Comparison of ENCODE assay signal across 18 cellular contexts in the genomic region with DNA sequence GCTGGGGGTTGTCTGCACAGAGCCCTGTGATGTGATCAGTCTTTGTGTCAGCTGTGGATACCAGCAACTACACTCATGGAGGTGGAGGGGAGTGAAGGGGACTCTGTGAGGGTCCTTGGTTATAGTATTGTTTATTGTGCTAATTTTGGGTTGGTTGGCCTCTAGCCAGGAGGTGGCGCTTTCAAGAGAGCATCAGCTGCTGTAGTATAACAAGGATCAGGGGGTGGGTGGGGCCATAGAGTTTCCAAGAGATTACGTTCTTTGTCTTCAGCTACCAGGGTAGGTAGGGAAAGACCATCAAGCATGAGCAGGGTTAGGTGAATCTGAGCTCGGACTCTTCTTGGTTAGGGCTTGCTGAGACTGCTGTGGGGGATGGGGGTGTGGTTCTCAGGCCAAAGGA.
DNase-seq lines count a peak whose midpoint lies in the region; ATAC-seq and TF ChIP-seq lines count a peak whose summit lies in the region.
"Had no signal": no experiment of that assay in that cellular context is flagged by ENCODE, and none has a peak within 500 bp of the region (broad histone marks: within the 10 kb centered on the region; RNA-seq: fewer than 3 reads in every experiment).

No MANE protein-coding gene starts in this region.

- DNase-seq in DND-41: peak; percentile 27
- DNase-seq in H9: peak; percentile 74
- DNase-seq in PC-3: no peak
- DNase-seq in iPS DF 6.9 (ENCODE audit: low read depth, low spot score): peak; percentile 1
- no peak for DNase-seq in suprapubic skin (ENCODE audit: low spot score in 2 of 2)
- DNase-seq in NCI-H187 treated with DMSO at 0.1 percent for 48 hours (lab: John Stamatoyannopoulos, UW): no peak
- DNase-seq: CD4-positive, alpha-beta T cell; GM23248; HFFc6; Kasumi-1; NCI-H1417; NCI-H1930; NCI-H2171; NCI-H446; NCI-H69; SHP77 treated with DMSO at 0.1 percent for 48 hours had no signal

- peak overlapping the region in 1 of 3 experiments; percentile 87; a peak in 2 of 7 replicates for H3K27ac Mint-ChIP-seq in H9
- H3K27ac Mint-ChIP-seq: CD4-positive, alpha-beta T cell; HFFc6 had no signal

- H3K4me3 ChIP-seq in DND-41 (ENCODE audit: low read depth in 1 of 2, low read length in 2 of 2) (no peak overlapping the region), PC-3 (ENCODE audit: low read length) (no peak overlapping the region), iPS DF 6.9 (ENCODE audit: low read length) (no peak overlapping the region), suprapubic skin (no peak overlapping the region)
- H3K4me3 ChIP-seq: GM12878, GM23248 had no signal

- no peaks in the 10 kb centered on the region for H3K9me2 ChIP-seq in PC-3 (replicated peaks; ENCODE audit: low read length)

- H3K9me3 Mint-ChIP-seq in H9: peaks cover 4 to 9% of the 10 kb centered on the region in 2 experiments; a peak in 4 of 5 replicates
- H3K9me3 Mint-ChIP-seq: CD4-positive, alpha-beta T cell; HFFc6 had no signal

- H4K8ac ChIP-seq in H9 (replicated peaks; ENCODE audit: insufficient read length, low read depth, low read length): no peak overlapping the region

- H2AFZ ChIP-seq in DND-41 (ENCODE audit: low read depth, low read length) (no peak overlapping the region), H9 (ENCODE audit: low read length) (no peak overlapping the region), PC-3 (ENCODE audit: low read length) (no peak overlapping the region)
- H2AFZ ChIP-seq: GM23248 had no signal

- H4K91ac ChIP-seq in H9 (ENCODE audit: insufficient read length, low read depth, low read length): no peak overlapping the region

- TF ChIP-seq CTCF in DND-41 (IDR thresholded peaks at IDR 0.05; ENCODE audit: borderline replicate concordance, extremely low read depth, low read length, poor library complexity, severe bottlenecking) (peak; percentile 9), H9 (conservative IDR thresholded peaks at IDR 0.05) (peak; percentile 54; the same call in 2 of the 3 replicates), PC-3 (conservative IDR thresholded peaks at IDR 0.05; ENCODE audit: low read depth, low read length) (0 out of 2 replicates have a peak, but pooled peaks have one; percentile 9), suprapubic skin (IDR thresholded peaks at IDR 0.05) (no peak)

- no peak overlapping the region; the same call in 1 of the 2 replicates for H3K14ac ChIP-seq in H9 (ENCODE audit: insufficient read depth, low read length)

- H2BK12ac ChIP-seq in H9 (ENCODE audit: insufficient read length, low read depth, low read length): no peak overlapping the region

- no peak for TF ChIP-seq EP300 in suprapubic skin (IDR thresholded peaks at IDR 0.05)

- no peaks in the 10 kb centered on the region for H3K23me2 ChIP-seq in H9 (ENCODE audit: insufficient read length, low read depth, low read length, poor library complexity, severe bottlenecking)

- intact Hi-C loops in PC-3 (cut with micrococcal nuclease): no loop called here

- no peak overlapping the region for H4K5ac ChIP-seq in H9 (ENCODE audit: insufficient read length, low read depth, low read length)

- H2AK5ac ChIP-seq in H9 (ENCODE audit: insufficient read length, low read length): no peak overlapping the region

- H3K79me1 ChIP-seq in H9 (ENCODE audit: insufficient read depth, low read depth, low read length, poor library complexity, severe bottlenecking): no peaks in the 10 kb centered on the region

- H3K4me1 Mint-ChIP-seq in H9: peaks cover 0 to 7% of the 10 kb centered on the region in 2 experiments; a peak in 2 of 4 replicates

- no peaks in the 10 kb centered on the region for H3F3A ChIP-seq in PC-3 (ENCODE audit: low read length, unreplicated experiment)

- no peak for TF ChIP-seq POLR2A in suprapubic skin (IDR thresholded peaks at IDR 0.05)

- no peak overlapping the region for H3K4me3 Mint-ChIP-seq in H9
- H3K4me3 Mint-ChIP-seq: CD4-positive, alpha-beta T cell; HFFc6 had no signal

- H3K4me2 ChIP-seq in DND-41 (ENCODE audit: insufficient read depth, low read length) (no peak overlapping the region), H9 (ENCODE audit: insufficient read depth, insufficient read length, low read length) (no peak overlapping the region), PC-3 (ENCODE audit: low read length) (no peak overlapping the region)

- WGBS in H9 (ENCODE audit: extremely low coverage, insufficient read length, low lambda C conversion rate): no CpG with 5 or more reads among the region's 3 CpGs
- WGBS in iPS DF 6.9 (ENCODE audit: insufficient coverage, insufficient read length): no CpG with 5 or more reads among the region's 3 CpGs
- 80% methylated on average over 3 of the region's 3 CpGs for WGBS in suprapubic skin

- H3K23ac ChIP-seq in H9 (ENCODE audit: insufficient read length, low read depth, low read length): no peak overlapping the region

- H3K36me3 ChIP-seq in DND-41 (ENCODE audit: insufficient read depth, low read length) (no peaks in the 10 kb centered on the region), PC-3 (ENCODE audit: low read depth, low read length) (no peaks in the 10 kb centered on the region), iPS DF 6.9 (ENCODE audit: control insufficient read depth, insufficient read depth, low read length) (no peaks in the 10 kb centered on the region), suprapubic skin (no peaks in the 10 kb centered on the region)

- H3K79me2 ChIP-seq in DND-41 (ENCODE audit: insufficient read depth, low read length) (no peaks in the 10 kb centered on the region), H9 (ENCODE audit: insufficient read depth, low read length) (no peaks in the 10 kb centered on the region), PC-3 (ENCODE audit: low read length) (no peaks in the 10 kb centered on the region)

- POLR2A ChIA-PET in PC-3 (lab: Charles Lee; ENCODE audit: unreplicated experiment): no interaction called here

- H3K27me3 Mint-ChIP-seq in H9 (ENCODE audit: low read depth): peaks cover 2% of the 10 kb centered on the region; the same call in 1 of the 2 replicates

- H4K20me1 ChIP-seq in DND-41 (ENCODE audit: insufficient read depth, low read length) (no peaks in the 10 kb centered on the region), H9 (ENCODE audit: control insufficient read depth, insufficient read depth, insufficient read length) (no peaks in the 10 kb centered on the region), PC-3 (ENCODE audit: low read length) (no peaks in the 10 kb centered on the region)

- H3K18ac ChIP-seq in H9 (ENCODE audit: insufficient read length, low read depth, low read length): no peak overlapping the region

- no peak overlapping the region for H3K4ac ChIP-seq in H9 (ENCODE audit: low read depth, low read length)

- H3K56ac ChIP-seq in H9 (ENCODE audit: insufficient read length, low read depth, low read length): no peak overlapping the region

- H3K27me3 ChIP-seq in DND-41 (ENCODE audit: insufficient read depth, low read length, poor library complexity): no peaks in the 10 kb centered on the region
- H3K27me3 ChIP-seq in H9 (ENCODE audit: insufficient read depth, low read length): no peaks in the 10 kb centered on the region
- no peaks in the 10 kb centered on the region for H3K27me3 ChIP-seq in PC-3 (ENCODE audit: low read length)
- H3K27me3 ChIP-seq in iPS DF 6.9 (ENCODE audit: control insufficient read depth, insufficient read depth, low read length): no peaks in the 10 kb centered on the region
- H3K27me3 ChIP-seq in suprapubic skin: no peaks in the 10 kb centered on the region

- peak overlapping the region; percentile 23 for H2BK120ac ChIP-seq in H9 (ENCODE audit: low read depth, low read length, poor library complexity, severe bottlenecking)

- H3K4me1 ChIP-seq in DND-41 (ENCODE audit: insufficient read depth, low read length): no peaks in the 10 kb centered on the region
- no peaks in the 10 kb centered on the region; the same call in 1 of the 2 replicates for H3K4me1 ChIP-seq in H9 (ENCODE audit: insufficient read depth, low read length)
- peaks cover 22% of the 10 kb centered on the region for H3K4me1 ChIP-seq in PC-3 (ENCODE audit: insufficient read depth, low read length)
- H3K4me1 ChIP-seq in iPS DF 6.9 (ENCODE audit: control insufficient read depth, insufficient read depth, low read length): no peaks in the 10 kb centered on the region
- no peaks in the 10 kb centered on the region for H3K4me1 ChIP-seq in suprapubic skin

- CTCF ChIA-PET in PC-3 (lab: Charles Lee): interaction anchor here (0.7 kb wide), 1 partner anchor 58 kb away, joined by 3 read pairs; no protein-coding TSS in a partner anchor

- no peak overlapping the region for H3T11ph ChIP-seq in H9 (ENCODE audit: low read length)

- no peak overlapping the region for H2BK15ac ChIP-seq in H9 (ENCODE audit: low read depth, low read length)

- H2BK5ac ChIP-seq in H9 (ENCODE audit: insufficient read length, low read length): no peak overlapping the region

- peak; percentile 47; the same call in 1 of the 3 replicates for ATAC-seq in DND-41 (ENCODE audit: insufficient read depth, low read depth)
- no peak for ATAC-seq in PC-3
- no peak for ATAC-seq in GM21619 (IDR thresholded peaks at IDR 0.05; ENCODE audit: unreplicated experiment)
- ATAC-seq: GM12878 had no signal

- H2BK20ac ChIP-seq in H9 (ENCODE audit: low read depth, low read length, poor library complexity, severe bottlenecking): no peak overlapping the region

- BruUV-seq in PC-3 (replicated peaks; lab: Mats Ljungman, UMichigan): no TSS peak

- H3K9ac ChIP-seq in DND-41 (ENCODE audit: low read depth, low read length) (no peak overlapping the region), H9 (ENCODE audit: extremely low read depth, insufficient read length, low read length) (no peak overlapping the region), PC-3 (ENCODE audit: low read length) (no peak overlapping the region)
- H3K9ac ChIP-seq: GM23248 had no signal

- H3K36me3 Mint-ChIP-seq in H9 (ENCODE audit: insufficient read depth in 1 of 3, low read depth in 3 of 3): peaks cover 0 to 9% (median 5%) of the 10 kb centered on the region in 3 experiments; a peak in 3 of 7 replicates

- H3K27ac ChIP-seq in DND-41 (ENCODE audit: low read length): no peak overlapping the region
- H3K27ac ChIP-seq in H9 (ENCODE audit: insufficient read length, low read depth, low read length): no peak overlapping the region
- no peak overlapping the region for H3K27ac ChIP-seq in PC-3 (ENCODE audit: low read length)
- H3K27ac ChIP-seq in iPS DF 6.9 (ENCODE audit: low read length): no peak overlapping the region
- H3K27ac ChIP-seq in suprapubic skin: no peak overlapping the region
- H3K27ac ChIP-seq: GM23248 had no signal

- H3K9me3 ChIP-seq in DND-41 (ENCODE audit: insufficient read depth, low read length, severe bottlenecking): no peaks in the 10 kb centered on the region
- no peaks in the 10 kb centered on the region for H3K9me3 ChIP-seq in H9 (ENCODE audit: control insufficient read depth, low read depth, low read length)
- H3K9me3 ChIP-seq in PC-3 (ENCODE audit: low read length): no peaks in the 10 kb centered on the region
- H3K9me3 ChIP-seq in iPS DF 6.9 (ENCODE audit: control insufficient read depth, insufficient read depth, low read length): no peaks in the 10 kb centered on the region; the same call in 1 of the 2 replicates
- no peaks in the 10 kb centered on the region for H3K9me3 ChIP-seq in suprapubic skin

Comparison
In these comparisons a context has a peak if more than half of its experiments do, and no peak if none do; other contexts are left out.
1. DNase-seq: peak in DND-41 (single experiment), H9 (single experiment) and iPS DF 6.9 (single experiment); none in PC-3 (single experiment), suprapubic skin (0 of 2) and NCI-H187 treated with DMSO at 0.1 percent for 48 hours (single experiment).
2. CTCF ChIP-seq: peak in DND-41 (single experiment), H9 (single experiment) and PC-3 (single experiment); none in suprapubic skin (0 of 2).